ENCODE assay signal across 8 cellular contexts in the genomic region with DNA sequence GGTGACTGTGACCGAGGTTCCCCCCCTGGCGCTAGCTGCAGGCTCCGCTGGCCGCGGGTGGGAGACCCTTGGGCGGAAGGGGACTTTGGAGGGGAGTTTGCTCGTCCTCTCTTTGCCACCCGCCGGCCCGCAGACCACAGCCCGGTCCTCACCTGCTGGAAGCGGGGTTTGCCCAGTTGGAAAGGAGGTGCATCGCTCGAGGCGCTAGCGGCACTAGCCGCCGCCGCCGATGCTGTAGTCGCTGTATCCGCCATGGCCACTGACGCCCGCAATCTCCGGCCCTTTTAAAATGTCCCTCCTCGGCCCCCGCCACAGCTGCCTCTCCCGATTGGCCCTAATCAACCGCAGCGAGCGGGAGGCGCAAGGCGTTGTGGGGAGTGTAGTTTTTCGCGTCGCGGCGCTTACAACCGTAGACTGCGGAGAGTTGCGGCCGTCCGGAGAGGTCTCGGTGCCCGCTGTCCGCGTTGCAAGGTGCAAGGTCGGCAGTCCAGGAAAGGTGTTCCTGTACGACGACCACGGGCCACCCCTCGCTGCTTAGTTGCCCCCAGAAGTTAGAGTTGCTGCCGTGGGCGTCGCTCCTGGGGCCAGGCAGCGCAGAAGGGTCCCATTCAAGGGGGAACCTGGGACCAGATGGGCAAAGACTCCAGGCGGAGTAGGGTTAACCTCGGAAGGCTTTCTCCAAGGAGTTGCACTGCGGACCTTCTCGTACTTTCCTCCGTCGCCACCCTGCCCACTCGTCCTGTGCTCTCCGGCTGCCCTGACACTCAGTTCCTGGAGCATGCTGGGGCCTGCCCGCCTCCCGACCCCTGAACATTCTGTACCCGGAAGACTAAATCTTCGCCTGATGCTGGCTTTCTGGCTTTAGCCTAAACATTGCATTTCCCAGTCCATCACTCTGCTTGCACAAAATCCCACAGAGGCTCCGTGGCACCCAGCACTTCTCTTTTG. TPM values are rescaled to one million over a fixed set of nuclear protein-coding genes. Genes with fewer than 3 reads are reported as not detected.
A peak's percentile ranks its signal among the peaks of the same experiment; 100 is the strongest.
DNase-seq lines count a peak whose midpoint lies in the region; TF ChIP-seq lines count a peak whose summit lies in the region.

A gene with protein sequence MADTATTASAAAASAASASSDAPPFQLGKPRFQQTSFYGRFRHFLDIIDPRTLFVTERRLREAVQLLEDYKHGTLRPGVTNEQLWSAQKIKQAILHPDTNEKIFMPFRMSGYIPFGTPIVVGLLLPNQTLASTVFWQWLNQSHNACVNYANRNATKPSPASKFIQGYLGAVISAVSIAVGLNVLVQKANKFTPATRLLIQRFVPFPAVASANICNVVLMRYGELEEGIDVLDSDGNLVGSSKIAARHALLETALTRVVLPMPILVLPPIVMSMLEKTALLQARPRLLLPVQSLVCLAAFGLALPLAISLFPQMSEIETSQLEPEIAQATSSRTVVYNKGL (minus strand): TSS at position 261 of the 948 bp plus-strand sequence. CDS start 7 bp downstream, at position 254.

- H3K9me3 ChIP-seq in MG63 = no peaks in the 10 kb centered on the region
- no peaks in the 10 kb centered on the region for H3K9me3 ChIP-seq in neural cell (ENCODE audit: low read length)
- H3K9me3 ChIP-seq in stomach = no peaks in the 10 kb centered on the region

- 1 to 24% (median 3%) methylated on average over 6 to 69 of the region's 69 CpGs for WGBS in stomach, 5 donors

- no peaks in the 10 kb centered on the region; the same call in 1 of the 2 replicates for H3K36me3 ChIP-seq in H7 (replicated peaks; ENCODE audit: control insufficient read depth, insufficient read depth, low read length)
- H3K36me3 ChIP-seq in MG63 = no peaks in the 10 kb centered on the region; the same call in 1 of the 2 replicates
- H3K36me3 ChIP-seq in neural cell (ENCODE audit: insufficient read depth, low read length) = no peaks in the 10 kb centered on the region
- peaks cover 0 to 27% (median 20%) of the 10 kb centered on the region in 4 donors for H3K36me3 ChIP-seq in stomach

- H2AFZ ChIP-seq in neural cell (ENCODE audit: low read depth, low read length) = peak within 1 kb of the TSS; percentile 97

- intact Hi-C loops in stomach (cut with DNase I; ENCODE audit: low total_unique reads) = no loop called here

- peak within 1 kb of the TSS; percentile 94 for H3K4me3 ChIP-seq in H7 (ENCODE audit: insufficient read depth, low read depth, low read length)
- peak within 1 kb of the TSS; percentile 72 for H3K4me3 ChIP-seq in MG63
- H3K4me3 ChIP-seq in neural cell (ENCODE audit: low read length) = peak within 1 kb of the TSS; percentile 99
- peak within 1 kb of the TSS; percentile 66 to 84 (median 76) for H3K4me3 ChIP-seq in stomach

- H3K4me1 ChIP-seq in stomach = peaks cover 22 to 42% (median 36%) of the 10 kb centered on the region in 4 donors

- peak within 1 kb of the TSS; percentile 14 for H3K4me2 ChIP-seq in neural cell (ENCODE audit: low read length)

- no peak for TF ChIP-seq RAD21 in neural cell (conservative IDR thresholded peaks at IDR 0.05)

- peak; percentile 60 for TF ChIP-seq CTCF in neural cell (IDR thresholded peaks at IDR 0.05; ENCODE audit: poor library complexity, severe bottlenecking)
- peak in 3 of 7 experiments; percentile 15 to 31 (median 19) for TF ChIP-seq CTCF in stomach (IDR thresholded peaks at IDR 0.05)

- H3K27me3 ChIP-seq in H7 (ENCODE audit: control insufficient read depth, insufficient read depth, low read length) (no peaks in the 10 kb centered on the region), MG63 (no peaks in the 10 kb centered on the region), neural cell (ENCODE audit: insufficient read depth, low read depth, low read length) (no peaks in the 10 kb centered on the region), stomach (no peaks in the 10 kb centered on the region)

- TF ChIP-seq EP300 in neural cell (conservative IDR thresholded peaks at IDR 0.05; ENCODE audit: poor library complexity, severe bottlenecking) = peak; percentile 31
- no peak for TF ChIP-seq EP300 in stomach (IDR thresholded peaks at IDR 0.05)

- peak within 1 kb of the TSS; percentile 87 for H3K9ac ChIP-seq in neural cell (ENCODE audit: low read length)

- H3K9me2 ChIP-seq in neural cell (ENCODE audit: insufficient read depth, low read length) = no peaks in the 10 kb centered on the region

- no peaks in the 10 kb centered on the region for H4K20me1 ChIP-seq in neural cell (ENCODE audit: insufficient read depth)

- H3K27ac ChIP-seq in neural cell (ENCODE audit: low read length) (peak within 1 kb of the TSS; percentile 77), stomach (peak within 1 kb of the TSS; percentile 94 to 99 (median 96))

- no peaks in the 10 kb centered on the region for H3F3A ChIP-seq in neural cell (ENCODE audit: insufficient read depth, low read length, poor library complexity, severe bottlenecking)

- peaks cover 6% of the 10 kb centered on the region for H3K79me2 ChIP-seq in neural cell (replicated peaks; ENCODE audit: insufficient read depth, low read length)

- TF ChIP-seq POLR2A in stomach (IDR thresholded peaks at IDR 0.05) = no peak

- DNase-seq in ELR (ENCODE audit: low read depth) (peak; percentile 94), H7 (peak; percentile 95), MG63 (peak; percentile 89), SHP77 treated with DMSO at 0.1 percent for 48 hours (lab: John Stamatoyannopoulos, UW) (peak; percentile 88), fibroblast of the conjunctiva (ENCODE audit: low read depth) (peak; percentile 75), stomach (peak; percentile 95)
- peak; percentile 95 for DNase-seq in activated effector memory CD4-positive, alpha-beta T cell treated with anti-CD3 and anti-CD28 coated beads, Interleukin-2, amount 50 U/mL, for 16 hours

TF ChIP-seq in neural cell, 6 proteins besides CTCF, POLR2A, EP300 and RAD21:
- no peak for TF ChIP-seq EZH2 (IDR thresholded peaks at IDR 0.05; ENCODE audit: borderline replicate concordance, insufficient read depth, low read length, poor library complexity, severe bottlenecking)
- peak; percentile 40 for TF ChIP-seq POLR2AphosphoS5 (IDR thresholded peaks at IDR 0.05)
- peak; percentile 63 for TF ChIP-seq MXI1 (conservative IDR thresholded peaks at IDR 0.05; ENCODE audit: poor library complexity, severe bottlenecking)
- peak; percentile 4 for TF ChIP-seq SMC3 (conservative IDR thresholded peaks at IDR 0.05; ENCODE audit: poor library complexity)
- TF ChIP-seq TAF1 (IDR thresholded peaks at IDR 0.05; ENCODE audit: low read depth) = peak; percentile 22
- TF ChIP-seq, protein P1, sequence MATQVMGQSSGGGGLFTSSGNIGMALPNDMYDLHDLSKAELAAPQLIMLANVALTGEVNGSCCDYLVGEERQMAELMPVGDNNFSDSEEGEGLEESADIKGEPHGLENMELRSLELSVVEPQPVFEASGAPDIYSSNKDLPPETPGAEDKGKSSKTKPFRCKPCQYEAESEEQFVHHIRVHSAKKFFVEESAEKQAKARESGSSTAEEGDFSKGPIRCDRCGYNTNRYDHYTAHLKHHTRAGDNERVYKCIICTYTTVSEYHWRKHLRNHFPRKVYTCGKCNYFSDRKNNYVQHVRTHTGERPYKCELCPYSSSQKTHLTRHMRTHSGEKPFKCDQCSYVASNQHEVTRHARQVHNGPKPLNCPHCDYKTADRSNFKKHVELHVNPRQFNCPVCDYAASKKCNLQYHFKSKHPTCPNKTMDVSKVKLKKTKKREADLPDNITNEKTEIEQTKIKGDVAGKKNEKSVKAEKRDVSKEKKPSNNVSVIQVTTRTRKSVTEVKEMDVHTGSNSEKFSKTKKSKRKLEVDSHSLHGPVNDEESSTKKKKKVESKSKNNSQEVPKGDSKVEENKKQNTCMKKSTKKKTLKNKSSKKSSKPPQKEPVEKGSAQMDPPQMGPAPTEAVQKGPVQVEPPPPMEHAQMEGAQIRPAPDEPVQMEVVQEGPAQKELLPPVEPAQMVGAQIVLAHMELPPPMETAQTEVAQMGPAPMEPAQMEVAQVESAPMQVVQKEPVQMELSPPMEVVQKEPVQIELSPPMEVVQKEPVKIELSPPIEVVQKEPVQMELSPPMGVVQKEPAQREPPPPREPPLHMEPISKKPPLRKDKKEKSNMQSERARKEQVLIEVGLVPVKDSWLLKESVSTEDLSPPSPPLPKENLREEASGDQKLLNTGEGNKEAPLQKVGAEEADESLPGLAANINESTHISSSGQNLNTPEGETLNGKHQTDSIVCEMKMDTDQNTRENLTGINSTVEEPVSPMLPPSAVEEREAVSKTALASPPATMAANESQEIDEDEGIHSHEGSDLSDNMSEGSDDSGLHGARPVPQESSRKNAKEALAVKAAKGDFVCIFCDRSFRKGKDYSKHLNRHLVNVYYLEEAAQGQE (IDR thresholded peaks at IDR 0.05; ENCODE audit: borderline replicate concordance) = peak; percentile 58

RNA-seq across cellular contexts. Expression of the gene that starts here (rescaled TPM):
- total RNA-seq in H7 (2014; rRNA removed; shearing (Covaris generic)) = 19.4 and 23.9 TPM in 2 replicates
- 2.4 and 6.2 TPM in 2 replicates for total RNA-seq in MG63 (2014; rRNA removed; shearing (Covaris generic); ENCODE audit: low replicate concordance)
- polyA plus RNA-seq in neural cell = 5.8 and 6.7 TPM in 2 replicates
- polyA minus RNA-seq in neural cell = 6.8 and 10.7 TPM in 2 replicates
- 100 to 1,000 TPM in 1 of 5 donors, 10 to 100 TPM in 4; 17.0 to 118 (median 38.5) TPM for total RNA-seq in stomach
- polyA plus RNA-seq in stomach = 1 to 10 TPM; 2.7 to 9.4 (median 5.7) TPM

Comparison
In these comparisons a context has a peak if more than half of its experiments do, and no peak if none do; other contexts are left out.
1. Peak in every context shown above with its lines: DNase-seq, H3K4me3 ChIP-seq and H3K27ac ChIP-seq.